8 cellular contexts compared by ENCODE assay signal in the genomic region with DNA sequence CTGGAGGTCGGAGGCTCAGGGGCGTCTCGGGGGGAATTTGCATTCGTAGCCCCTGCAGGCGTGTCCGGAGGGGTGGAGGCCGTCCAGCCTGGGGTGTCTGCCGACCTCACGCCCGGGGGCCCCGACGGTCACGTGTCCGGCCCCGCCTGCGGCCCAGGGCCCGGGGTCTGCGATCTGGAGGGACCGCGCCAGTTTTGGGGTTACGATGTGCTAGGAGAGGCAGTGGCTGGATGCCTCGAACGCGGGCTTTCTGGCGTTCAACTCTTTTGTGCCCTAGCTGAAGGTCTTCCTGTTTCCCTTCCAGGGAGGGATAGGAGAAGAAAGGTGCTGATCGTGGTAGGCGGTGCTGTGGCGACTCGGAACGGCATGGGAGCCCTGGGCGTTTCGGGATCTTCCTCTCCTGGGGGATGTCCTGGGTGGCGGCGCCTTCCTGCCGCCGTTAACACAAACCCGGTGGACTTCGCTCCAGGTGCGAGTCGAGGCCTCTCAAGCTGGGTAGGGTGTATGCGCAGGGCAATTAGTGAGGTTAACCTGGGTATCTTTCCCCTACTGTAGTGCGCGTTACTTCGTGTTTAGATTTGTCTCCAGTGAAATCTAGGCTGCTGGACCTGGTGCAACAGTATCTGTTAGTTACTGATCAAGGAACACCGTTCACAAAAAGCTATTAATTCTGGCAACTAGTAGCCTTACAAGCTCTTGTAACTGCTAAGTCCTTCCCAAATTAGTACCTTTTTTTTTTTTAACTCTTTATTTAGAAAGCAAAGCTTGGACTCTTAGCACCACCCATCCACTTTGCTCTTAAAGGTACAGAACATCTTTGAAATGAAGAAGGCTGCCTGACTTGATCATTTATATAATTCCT. TPM values are rescaled to one million over a fixed set of nuclear protein-coding genes. Genes with fewer than 3 reads are reported as not detected.
DNase-seq lines count a peak whose midpoint lies in the region; ATAC-seq and TF ChIP-seq lines count a peak whose summit lies in the region.

No MANE protein-coding gene starts in this region.

- H3K4me1 Mint-ChIP-seq in T-helper 2 cell treated with Interferon-gamma antibody and Interleukin-4, amounts not matched to agents 5 μg/mL and 100 μg/mL, for 36 hours (ENCODE audit: low read depth) = peaks cover 34% of the 10 kb centered on the region
- H3K4me1 Mint-ChIP-seq in stimulated activated naive CD8-positive, alpha-beta T cell treated with anti-CD3 and anti-CD28 coated beads, Interleukin-15, amount 100 ng/mL, for 72 hours = peaks cover 48% of the 10 kb centered on the region

- peak overlapping the region; percentile 70 for H3K27ac Mint-ChIP-seq in T-helper 2 cell treated with Interferon-gamma antibody and Interleukin-4, amounts not matched to agents 5 μg/mL and 100 μg/mL, for 36 hours
- H3K27ac Mint-ChIP-seq in stimulated activated naive CD8-positive, alpha-beta T cell treated with anti-CD3 and anti-CD28 coated beads, Interleukin-15, amount 100 ng/mL, for 72 hours = peak overlapping the region; percentile 61 to 72

- DNase-seq in DMS79 treated with DMSO at 0.1 percent for 48 hours (lab: John Stamatoyannopoulos, UW) = peak; percentile 8
- no peak for DNase-seq in DMS79 (lab: John Stamatoyannopoulos, UW)
- DNase-seq in HuH-7 (ENCODE audit: low spot score) = peak; percentile 79
- DNase-seq in T-helper 2 cell treated with Interferon-gamma antibody and Interleukin-4, amounts not matched to agents 5 μg/mL and 100 μg/mL, for 36 hours (ENCODE audit: low spot score) = peak; percentile 10
- DNase-seq in cerebellar cortex (ENCODE audit: low spot score) = peak; percentile 60
- DNase-seq in lower leg skin (ENCODE audit: low spot score in 2 of 2) = peak; percentile 38 to 90
- peak; percentile 28 to 33 for DNase-seq in stimulated activated naive CD8-positive, alpha-beta T cell treated with anti-CD3 and anti-CD28 coated beads, Interleukin-15, amount 100 ng/mL, for 72 hours

- intact Hi-C loops in lower leg skin (cut with DNase I; ENCODE audit: low total_unique reads) = no loop called here

- ATAC-seq in stimulated activated naive CD8-positive, alpha-beta T cell treated with anti-CD3 and anti-CD28 coated beads, Interleukin-15, amount 100 ng/mL, for 72 hours = no peak
- no peak for ATAC-seq in GM18868 (IDR thresholded peaks at IDR 0.05; ENCODE audit: unreplicated experiment)

- H3K27me3 Mint-ChIP-seq in T-helper 2 cell treated with Interferon-gamma antibody and Interleukin-4, amounts not matched to agents 5 μg/mL and 100 μg/mL, for 36 hours (ENCODE audit: low read depth) = peaks cover 8% of the 10 kb centered on the region
- H3K27me3 Mint-ChIP-seq in stimulated activated naive CD8-positive, alpha-beta T cell treated with anti-CD3 and anti-CD28 coated beads, Interleukin-15, amount 100 ng/mL, for 72 hours = no peaks in the 10 kb centered on the region

- TF ChIP-seq POLR2A in lower leg skin (IDR thresholded peaks at IDR 0.05) = no peak

- peak overlapping the region; percentile 62 for H3K4me3 ChIP-seq in lower leg skin (ENCODE audit: low read depth, poor library complexity, severe bottlenecking)

- no peaks in the 10 kb centered on the region for H3K9me3 Mint-ChIP-seq in T-helper 2 cell treated with Interferon-gamma antibody and Interleukin-4, amounts not matched to agents 5 μg/mL and 100 μg/mL, for 36 hours
- no peaks in the 10 kb centered on the region for H3K9me3 Mint-ChIP-seq in stimulated activated naive CD8-positive, alpha-beta T cell treated with anti-CD3 and anti-CD28 coated beads, Interleukin-15, amount 100 ng/mL, for 72 hours

- 0 to 1% methylated on average over 43 to 45 of the region's 45 CpGs for WGBS in lower leg skin, 2 donors

- peak overlapping the region; percentile 86 for H3K4me3 Mint-ChIP-seq in T-helper 2 cell treated with Interferon-gamma antibody and Interleukin-4, amounts not matched to agents 5 μg/mL and 100 μg/mL, for 36 hours
- peak overlapping the region; percentile 89 to 97 for H3K4me3 Mint-ChIP-seq in stimulated activated naive CD8-positive, alpha-beta T cell treated with anti-CD3 and anti-CD28 coated beads, Interleukin-15, amount 100 ng/mL, for 72 hours

- no peaks in the 10 kb centered on the region for H3K36me3 Mint-ChIP-seq in T-helper 2 cell treated with Interferon-gamma antibody and Interleukin-4, amounts not matched to agents 5 μg/mL and 100 μg/mL, for 36 hours (ENCODE audit: low read depth)

- TF ChIP-seq CTCF in lower leg skin (IDR thresholded peaks at IDR 0.05) = no peak

RNA-seq across cellular contexts. Expression of a gene that starts 1.3 kb away (rescaled TPM):
- total RNA-seq in lower leg skin = 10 to 100 TPM; 45.8 to 68.2 (median 54.9) TPM
